In genomic region chr5:9739135-9739534, GRCh38 we compare ENCODE assay signal across 30 cellular contexts.
"Had no signal": no experiment of that assay in that cellular context is flagged by ENCODE, and none has a peak within 500 bp of the region (broad histone marks: within the 10 kb centered on the region; RNA-seq: fewer than 3 reads in every experiment).

No MANE protein-coding gene starts in this region.

- H3K27me3 ChIP-seq: ascending aorta, cardiac muscle cell, MG63, SJCRH30 had no signal

- H3K36me3 Mint-ChIP-seq: activated CD4-positive, alpha-beta memory T cell treated with anti-CD3 and anti-CD28 coated beads for 36 hours; activated CD8-positive, alpha-beta memory T cell treated with anti-CD3 and anti-CD28 coated beads, Interleukin-2, amount 10 ng/mL, durations not matched to agents 7 days and 5 days; activated naive CD8-positive, alpha-beta T cell treated with anti-CD3 and anti-CD28 coated beads for 36 hours had no signal

- H3K36me3 ChIP-seq: ascending aorta, cardiac muscle cell, MG63, SJCRH30 had no signal

- H3K4me3 ChIP-seq: ascending aorta, cardiac muscle cell, MG63, SJCRH30, SK-N-MC had no signal

- H3K27me3 Mint-ChIP-seq: activated CD4-positive, alpha-beta memory T cell treated with anti-CD3 and anti-CD28 coated beads for 36 hours; activated CD8-positive, alpha-beta memory T cell treated with anti-CD3 and anti-CD28 coated beads, Interleukin-2, amount 10 ng/mL, durations not matched to agents 7 days and 5 days; activated naive CD8-positive, alpha-beta T cell treated with anti-CD3 and anti-CD28 coated beads for 36 hours; activated T-helper 17 cell treated with anti-CD3 and anti-CD28 coated beads, Interleukin-2, amount 50 U/mL, for 72 hours; central memory CD8-positive, alpha-beta T cell had no signal

- ATAC-seq: activated CD8-positive, alpha-beta memory T cell treated with anti-CD3 and anti-CD28 coated beads, Interleukin-2, amount 10 ng/mL, durations not matched to agents 7 days and 5 days; activated T-helper 17 cell treated with anti-CD3 and anti-CD28 coated beads, Interleukin-2, amount 50 U/mL, for 72 hours; Panc1 had no signal

- H3K4me1 Mint-ChIP-seq: activated CD8-positive, alpha-beta memory T cell treated with anti-CD3 and anti-CD28 coated beads, Interleukin-2, amount 10 ng/mL, durations not matched to agents 7 days and 5 days; activated naive CD8-positive, alpha-beta T cell treated with anti-CD3 and anti-CD28 coated beads for 36 hours; activated T-helper 17 cell treated with anti-CD3 and anti-CD28 coated beads, Interleukin-2, amount 50 U/mL, for 72 hours; central memory CD8-positive, alpha-beta T cell had no signal

- H3K9me3 ChIP-seq: ascending aorta, MG63, SJCRH30 had no signal

- DNase-seq: activated CD4-positive, alpha-beta memory T cell treated with anti-CD3 and anti-CD28 coated beads for 36 hours; activated CD4-positive, alpha-beta T cell treated with anti-CD3 and anti-CD28 coated beads for 4 hours; activated CD4-positive, alpha-beta T cell treated with anti-CD3 and anti-CD28 coated beads, Interleukin-2, amount 50 U/mL, for 1 hour; activated CD4-positive, CD25-positive, alpha-beta regulatory T cell treated with anti-CD3 and anti-CD28 coated beads, Interleukin-2, amount 50 U/mL, for 72 hours; activated CD8-positive, alpha-beta memory T cell treated with anti-CD3 and anti-CD28 coated beads for 24 hours; activated CD8-positive, alpha-beta memory T cell treated with anti-CD3 and anti-CD28 coated beads, Interleukin-2, amount 10 ng/mL, durations not matched to agents 7 days and 5 days; activated CD8-positive, alpha-beta memory T cell treated with anti-CD3 and anti-CD28 coated beads, Interleukin-2, amount 50 U/mL, for 48 hours; activated effector memory CD4-positive, alpha-beta T cell treated with anti-CD3 and anti-CD28 coated beads, Interleukin-2, amount 50 U/mL, for 16 hours; activated naive CD4-positive, alpha-beta T cell; activated naive CD4-positive, alpha-beta T cell treated with anti-CD3 and anti-CD28 coated beads, Interleukin-2, amount 50 U/mL, for 16 hours; activated naive CD8-positive, alpha-beta T cell treated with anti-CD3 and anti-CD28 coated beads for 36 hours; activated T-cell treated with anti-CD3 and anti-CD28 coated beads, Interleukin-2, amount 50 U/mL, for 48 hours; amniotic stem cell; Kasumi-1; MG63; NCI-H1048; NCI-H1436 treated with DMSO at 0.1 percent for 48 hours; NCI-H1694 treated with DMSO at 0.1 percent for 48 hours; NCI-H2029; NCI-H345; NCI-H524 treated with DMSO at 0.1 percent for 48 hours; SHP77; SJCRH30; T1000 had no signal

- H3K9me3 Mint-ChIP-seq: activated CD4-positive, alpha-beta memory T cell treated with anti-CD3 and anti-CD28 coated beads for 36 hours; activated naive CD8-positive, alpha-beta T cell treated with anti-CD3 and anti-CD28 coated beads for 36 hours; activated T-helper 17 cell treated with anti-CD3 and anti-CD28 coated beads, Interleukin-2, amount 50 U/mL, for 72 hours had no signal

- H3K27ac Mint-ChIP-seq: activated CD4-positive, alpha-beta memory T cell treated with anti-CD3 and anti-CD28 coated beads for 36 hours; activated CD8-positive, alpha-beta memory T cell treated with anti-CD3 and anti-CD28 coated beads, Interleukin-2, amount 10 ng/mL, durations not matched to agents 7 days and 5 days; activated naive CD8-positive, alpha-beta T cell treated with anti-CD3 and anti-CD28 coated beads for 36 hours; activated T-helper 17 cell treated with anti-CD3 and anti-CD28 coated beads, Interleukin-2, amount 50 U/mL, for 72 hours had no signal

- H3K4me1 ChIP-seq: ascending aorta, SJCRH30 had no signal

- H3K27ac ChIP-seq: ascending aorta, cardiac muscle cell, SJCRH30, SK-N-MC had no signal

- H3K4me3 Mint-ChIP-seq: activated CD4-positive, alpha-beta memory T cell treated with anti-CD3 and anti-CD28 coated beads for 36 hours; activated CD8-positive, alpha-beta memory T cell treated with anti-CD3 and anti-CD28 coated beads, Interleukin-2, amount 10 ng/mL, durations not matched to agents 7 days and 5 days; activated naive CD8-positive, alpha-beta T cell treated with anti-CD3 and anti-CD28 coated beads for 36 hours; activated T-helper 17 cell treated with anti-CD3 and anti-CD28 coated beads, Interleukin-2, amount 50 U/mL, for 72 hours; central memory CD8-positive, alpha-beta T cell had no signal
